Comparison of ENCODE assay signal across 13 cellular contexts in the genomic region with DNA sequence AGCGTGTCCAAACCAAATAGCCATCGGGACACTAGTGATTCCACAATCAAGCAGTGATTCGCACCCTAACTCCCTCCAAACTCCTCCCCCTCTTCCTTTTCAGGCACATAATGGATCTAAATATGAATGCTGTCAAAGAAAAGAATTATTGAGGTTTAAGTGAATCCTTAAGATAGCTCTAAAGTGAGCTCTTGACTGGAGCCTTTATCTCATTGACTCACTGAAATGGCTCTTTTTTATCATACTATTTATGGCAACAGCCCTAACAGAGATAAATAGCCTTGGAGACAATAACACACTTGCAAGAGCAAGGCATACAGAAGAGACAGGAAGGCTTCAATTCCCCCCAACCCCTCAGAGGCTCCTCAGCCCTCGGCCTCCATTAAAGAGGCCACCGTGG.
DNase-seq lines count a peak whose midpoint lies in the region; ATAC-seq, FAIRE-seq and TF ChIP-seq lines count a peak whose summit lies in the region.
"Had no signal": no experiment of that assay in that cellular context is flagged by ENCODE, and none has a peak within 500 bp of the region (broad histone marks: within the 10 kb centered on the region; RNA-seq: fewer than 3 reads in every experiment).

No MANE protein-coding gene starts in this region.

- H3K9me2 ChIP-seq in neural cell (ENCODE audit: insufficient read depth, low read length), result no peaks in the 10 kb centered on the region

- peak; percentile 86 for TF ChIP-seq EP300 in neural cell (conservative IDR thresholded peaks at IDR 0.05; ENCODE audit: poor library complexity, severe bottlenecking)

- H3K27me3 ChIP-seq in neural cell (ENCODE audit: insufficient read depth, low read depth, low read length), result no peaks in the 10 kb centered on the region
- H3K27me3 ChIP-seq: BE2C had no signal

- peak; percentile 31 for TF ChIP-seq RAD21 in neural cell (conservative IDR thresholded peaks at IDR 0.05)

- H3K79me2 ChIP-seq in neural cell (replicated peaks; ENCODE audit: insufficient read depth, low read length), result no peaks in the 10 kb centered on the region

- peaks cover 8% of the 10 kb centered on the region for H3K36me3 ChIP-seq in neural cell (ENCODE audit: insufficient read depth, low read length)

- FAIRE-seq in GM19239 (lab: Jason Lieb, UNC), result no peak
- FAIRE-seq: islet of Langerhans had no signal

- peak overlapping the region; percentile 14 for H3K4me3 ChIP-seq in neural cell (ENCODE audit: low read length)

- H3K9ac ChIP-seq in neural cell (ENCODE audit: low read length), result peak overlapping the region; percentile 57

- no peak overlapping the region for H3K4me2 ChIP-seq in neural cell (ENCODE audit: low read length)

- H3K27ac ChIP-seq in neural cell (ENCODE audit: low read length), result peak overlapping the region; percentile 87

- DNase-seq in EH (ENCODE audit: low read depth) (peak; percentile 61), NCI-H1417 (lab: John Stamatoyannopoulos, UW) (peak; percentile 54 to 93 (median 84)), GM19239 (ENCODE audit: insufficient read length, low spot score) (no peak)
- DNase-seq in activated CD4-positive, alpha-beta T cell treated with anti-CD3 and anti-CD28 coated beads for 4 hours, result no peak
- DNase-seq: activated CD4-positive, alpha-beta T cell treated with anti-CD3 and anti-CD28 coated beads, Interleukin-2, amount 10 ng/mL, durations not matched to agents 24 days and 14 days; activated T-cell treated with anti-CD3 and anti-CD28 coated beads, Interleukin-2, amount 50 U/mL, for 1 hour; BE2C; cerebellar nuclear complex; NCI-H748 treated with DMSO at 0.1 percent for 48 hours had no signal

- no peaks in the 10 kb centered on the region for H3K9me3 ChIP-seq in neural cell (ENCODE audit: low read length)
- H3K9me3 ChIP-seq: BE2C had no signal

- H2AFZ ChIP-seq in neural cell (ENCODE audit: low read depth, low read length), result no peak overlapping the region

- no peaks in the 10 kb centered on the region for H4K20me1 ChIP-seq in neural cell (ENCODE audit: insufficient read depth)

- no peaks in the 10 kb centered on the region for H3F3A ChIP-seq in neural cell (ENCODE audit: insufficient read depth, low read length, poor library complexity, severe bottlenecking)

- TF ChIP-seq CTCF in neural cell (IDR thresholded peaks at IDR 0.05; ENCODE audit: poor library complexity, severe bottlenecking), result no peak

- peak; percentile 84 for ATAC-seq in SK-N-SH treated with all-trans-retinoic acid at 6 μM for 48 hours
- ATAC-seq in GM19455 (IDR thresholded peaks at IDR 0.05; ENCODE audit: unreplicated experiment), result no peak

TF ChIP-seq in SK-N-SH treated with all-trans-retinoic acid at 6 μM for 48 hours, 23 proteins besides CTCF, POLR2A, EP300 and RAD21:
- TF ChIP-seq ZC3H10 (CRISPR knock-in tag; IDR thresholded peaks at IDR 0.05) (0 out of 2 replicates have a peak, but pooled peaks have one; percentile 49), ZNF8 (CRISPR knock-in tag; IDR thresholded peaks at IDR 0.05) (no peak)
- TF ChIP-seq, protein P1, sequence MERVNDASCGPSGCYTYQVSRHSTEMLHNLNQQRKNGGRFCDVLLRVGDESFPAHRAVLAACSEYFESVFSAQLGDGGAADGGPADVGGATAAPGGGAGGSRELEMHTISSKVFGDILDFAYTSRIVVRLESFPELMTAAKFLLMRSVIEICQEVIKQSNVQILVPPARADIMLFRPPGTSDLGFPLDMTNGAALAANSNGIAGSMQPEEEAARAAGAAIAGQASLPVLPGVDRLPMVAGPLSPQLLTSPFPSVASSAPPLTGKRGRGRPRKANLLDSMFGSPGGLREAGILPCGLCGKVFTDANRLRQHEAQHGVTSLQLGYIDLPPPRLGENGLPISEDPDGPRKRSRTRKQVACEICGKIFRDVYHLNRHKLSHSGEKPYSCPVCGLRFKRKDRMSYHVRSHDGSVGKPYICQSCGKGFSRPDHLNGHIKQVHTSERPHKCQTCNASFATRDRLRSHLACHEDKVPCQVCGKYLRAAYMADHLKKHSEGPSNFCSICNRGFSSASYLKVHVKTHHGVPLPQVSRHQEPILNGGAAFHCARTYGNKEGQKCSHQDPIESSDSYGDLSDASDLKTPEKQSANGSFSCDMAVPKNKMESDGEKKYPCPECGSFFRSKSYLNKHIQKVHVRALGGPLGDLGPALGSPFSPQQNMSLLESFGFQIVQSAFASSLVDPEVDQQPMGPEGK (CRISPR knock-in tag; IDR thresholded peaks at IDR 0.05; ENCODE audit: borderline replicate concordance), result peak; percentile 26; the same call in 1 of the 2 replicates
TF ChIP-seq in SK-N-SH treated with all-trans-retinoic acid at 6 μM for 48 hours: peak in this region for 2.

TF ChIP-seq in neural cell, 6 proteins besides CTCF, POLR2A, EP300 and RAD21:
- TF ChIP-seq MXI1 (conservative IDR thresholded peaks at IDR 0.05; ENCODE audit: poor library complexity, severe bottlenecking) (peak; percentile 29), TAF1 (IDR thresholded peaks at IDR 0.05; ENCODE audit: low read depth) (no peak), SMC3 (conservative IDR thresholded peaks at IDR 0.05; ENCODE audit: poor library complexity) (peak; percentile 36), POLR2AphosphoS5 (IDR thresholded peaks at IDR 0.05) (peak; percentile 61), EZH2 (IDR thresholded peaks at IDR 0.05; ENCODE audit: borderline replicate concordance, insufficient read depth, low read length, poor library complexity, severe bottlenecking) (no peak)
- TF ChIP-seq, protein P2, sequence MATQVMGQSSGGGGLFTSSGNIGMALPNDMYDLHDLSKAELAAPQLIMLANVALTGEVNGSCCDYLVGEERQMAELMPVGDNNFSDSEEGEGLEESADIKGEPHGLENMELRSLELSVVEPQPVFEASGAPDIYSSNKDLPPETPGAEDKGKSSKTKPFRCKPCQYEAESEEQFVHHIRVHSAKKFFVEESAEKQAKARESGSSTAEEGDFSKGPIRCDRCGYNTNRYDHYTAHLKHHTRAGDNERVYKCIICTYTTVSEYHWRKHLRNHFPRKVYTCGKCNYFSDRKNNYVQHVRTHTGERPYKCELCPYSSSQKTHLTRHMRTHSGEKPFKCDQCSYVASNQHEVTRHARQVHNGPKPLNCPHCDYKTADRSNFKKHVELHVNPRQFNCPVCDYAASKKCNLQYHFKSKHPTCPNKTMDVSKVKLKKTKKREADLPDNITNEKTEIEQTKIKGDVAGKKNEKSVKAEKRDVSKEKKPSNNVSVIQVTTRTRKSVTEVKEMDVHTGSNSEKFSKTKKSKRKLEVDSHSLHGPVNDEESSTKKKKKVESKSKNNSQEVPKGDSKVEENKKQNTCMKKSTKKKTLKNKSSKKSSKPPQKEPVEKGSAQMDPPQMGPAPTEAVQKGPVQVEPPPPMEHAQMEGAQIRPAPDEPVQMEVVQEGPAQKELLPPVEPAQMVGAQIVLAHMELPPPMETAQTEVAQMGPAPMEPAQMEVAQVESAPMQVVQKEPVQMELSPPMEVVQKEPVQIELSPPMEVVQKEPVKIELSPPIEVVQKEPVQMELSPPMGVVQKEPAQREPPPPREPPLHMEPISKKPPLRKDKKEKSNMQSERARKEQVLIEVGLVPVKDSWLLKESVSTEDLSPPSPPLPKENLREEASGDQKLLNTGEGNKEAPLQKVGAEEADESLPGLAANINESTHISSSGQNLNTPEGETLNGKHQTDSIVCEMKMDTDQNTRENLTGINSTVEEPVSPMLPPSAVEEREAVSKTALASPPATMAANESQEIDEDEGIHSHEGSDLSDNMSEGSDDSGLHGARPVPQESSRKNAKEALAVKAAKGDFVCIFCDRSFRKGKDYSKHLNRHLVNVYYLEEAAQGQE (IDR thresholded peaks at IDR 0.05; ENCODE audit: borderline replicate concordance), result peak; percentile 59
TF ChIP-seq in neural cell: peak in this region for 4.

Comparison
In these comparisons a context has a peak if more than half of its experiments do, and no peak if none do; other contexts are left out.
1. DNase-seq: peak in EH (single experiment) and NCI-H1417 (3 of 3); none in activated CD4-positive, alpha-beta T cell treated with anti-CD3 and anti-CD28 coated beads for 4 hours (0 of 2) and GM19239 (single experiment).